ENCODE assay signal across 24 cellular contexts in the genomic region with DNA sequence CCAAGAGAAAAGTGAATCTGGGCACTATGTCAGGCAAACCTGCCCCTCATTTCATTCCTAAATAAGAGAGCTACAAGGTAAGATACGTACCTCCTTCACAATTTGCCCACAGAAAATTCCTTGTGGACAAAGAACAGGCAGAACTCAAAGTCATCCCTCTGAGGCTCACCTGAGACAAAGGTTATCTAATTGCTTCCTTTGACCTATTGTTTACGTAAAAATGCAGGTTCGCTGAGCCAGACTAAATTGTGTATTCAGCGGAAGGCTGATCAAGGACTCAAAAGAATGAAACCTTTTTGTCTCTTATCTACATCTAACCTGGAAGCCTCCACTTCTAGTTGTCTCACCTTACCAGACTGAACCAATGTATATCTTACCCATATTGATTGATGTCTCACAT.
DNase-seq lines count a peak whose midpoint lies in the region; ATAC-seq and TF ChIP-seq lines count a peak whose summit lies in the region.
"Had no signal": no experiment of that assay in that cellular context is flagged by ENCODE, and none has a peak within 500 bp of the region (broad histone marks: within the 10 kb centered on the region; RNA-seq: fewer than 3 reads in every experiment).

No MANE protein-coding gene starts in this region.

- no peaks in the 10 kb centered on the region for H4K20me1 ChIP-seq in GM23338 (replicated peaks; ENCODE audit: insufficient read depth)

- no peak overlapping the region; the same call in 1 of the 2 replicates for H3K27ac ChIP-seq in GM23338 (ENCODE audit: low read depth)
- H3K27ac ChIP-seq in iPS DF 6.9 (ENCODE audit: low read length) = no peak overlapping the region
- H3K27ac ChIP-seq: HL-60 had no signal

- H3K4me1 Mint-ChIP-seq in GM23338 (peaks cover 15% of the 10 kb centered on the region), WTC11 (peaks cover 27% of the 10 kb centered on the region)
- H3K4me1 Mint-ChIP-seq in activated T-helper 17 cell treated with anti-CD3 and anti-CD28 coated beads, Interleukin-2, amount 50 U/mL, for 72 hours = no peaks in the 10 kb centered on the region
- H3K4me1 Mint-ChIP-seq: CD4-positive, CD25-positive, alpha-beta regulatory T cell; CD8-positive, alpha-beta memory T cell had no signal

- H3K4me3 ChIP-seq in GM23338 = no peak overlapping the region
- no peak overlapping the region for H3K4me3 ChIP-seq in iPS DF 6.9 (ENCODE audit: low read length)

- H2AFZ ChIP-seq in GM23338 = no peak overlapping the region

- H3K36me3 Mint-ChIP-seq in GM23338 (ENCODE audit: low read depth) (no peaks in the 10 kb centered on the region), WTC11 (no peaks in the 10 kb centered on the region)
- no peaks in the 10 kb centered on the region for H3K36me3 Mint-ChIP-seq in activated T-helper 17 cell treated with anti-CD3 and anti-CD28 coated beads, Interleukin-2, amount 50 U/mL, for 72 hours (ENCODE audit: low read depth)
- H3K36me3 Mint-ChIP-seq: CD4-positive, CD25-positive, alpha-beta regulatory T cell; CD8-positive, alpha-beta memory T cell had no signal

- peak; percentile 57 for DNase-seq in ELF-1 (ENCODE audit: low read depth, low spot score)
- DNase-seq in GM23338 (ENCODE audit: low spot score) = peak; percentile 73
- DNase-seq in WTC11 (ENCODE audit: low spot score) = no peak
- peak; percentile 18 for DNase-seq in iPS DF 6.9 (ENCODE audit: low read depth, low spot score)
- no peak for DNase-seq in ecto neural progenitor cell (ENCODE audit: low spot score)
- DNase-seq: ACHN; BE2C; C1 segment of cervical spinal cord; CD4-positive, CD25-positive, alpha-beta regulatory T cell; CD8-positive, alpha-beta memory T cell; COR-L47; DMS 273 treated with DMSO at 0.1 percent for 48 hours; DMS53; DND-41; EL; GOT3; H7; HFFc6 had no signal

- H3K27me3 ChIP-seq in GM23338 (ENCODE audit: insufficient read depth) = no peaks in the 10 kb centered on the region
- H3K27me3 ChIP-seq in iPS DF 6.9 (ENCODE audit: control insufficient read depth, insufficient read depth, low read length) = no peaks in the 10 kb centered on the region

- H3F3A ChIP-seq in GM23338 (replicated peaks; ENCODE audit: low read depth) = no peaks in the 10 kb centered on the region

- POLR2A ChIA-PET in WTC11 (lab: Charles Lee) = no interaction called here

- H3K79me2 ChIP-seq in GM23338 (replicated peaks; ENCODE audit: insufficient read depth) = no peaks in the 10 kb centered on the region

- CTCF ChIA-PET in WTC11 (lab: Charles Lee) = no interaction called here

- no peaks in the 10 kb centered on the region for H3K9me3 ChIP-seq in iPS DF 6.9 (ENCODE audit: control insufficient read depth, insufficient read depth, low read length)
- H3K9me3 ChIP-seq: BE2C had no signal

- 0 out of 2 replicates have a peak overlapping the region, but pooled peaks have one; percentile 3 for H3K4me2 ChIP-seq in GM23338

- ATAC-seq in GM23338 (no peak), WTC11 (peak; percentile 77), GM18909 (IDR thresholded peaks at IDR 0.05; ENCODE audit: poor library complexity, unreplicated experiment) (no peak), GM18868 (IDR thresholded peaks at IDR 0.05; ENCODE audit: unreplicated experiment) (no peak)
- ATAC-seq in activated T-helper 17 cell treated with anti-CD3 and anti-CD28 coated beads, Interleukin-2, amount 50 U/mL, for 72 hours (replicated peaks) = no peak
- ATAC-seq: HCT116, HepG2 had no signal

- no peaks in the 10 kb centered on the region for H3K27me3 Mint-ChIP-seq in GM23338 (ENCODE audit: insufficient read depth, low read depth, poor library complexity)
- H3K27me3 Mint-ChIP-seq in WTC11 (ENCODE audit: low read depth) = no peaks in the 10 kb centered on the region
- H3K27me3 Mint-ChIP-seq in activated T-helper 17 cell treated with anti-CD3 and anti-CD28 coated beads, Interleukin-2, amount 50 U/mL, for 72 hours = no peaks in the 10 kb centered on the region
- H3K27me3 Mint-ChIP-seq: CD4-positive, CD25-positive, alpha-beta regulatory T cell; CD8-positive, alpha-beta memory T cell had no signal

- no peak overlapping the region; the same call in 1 of the 2 replicates for H3K27ac Mint-ChIP-seq in GM23338
- H3K27ac Mint-ChIP-seq in WTC11 = 0 out of 2 replicates have a peak overlapping the region, but pooled peaks have one; percentile 33
- H3K27ac Mint-ChIP-seq in activated T-helper 17 cell treated with anti-CD3 and anti-CD28 coated beads, Interleukin-2, amount 50 U/mL, for 72 hours = no peak overlapping the region
- H3K27ac Mint-ChIP-seq: CD4-positive, CD25-positive, alpha-beta regulatory T cell; CD8-positive, alpha-beta memory T cell had no signal

- no peak for TF ChIP-seq CTCF in GM23338 (conservative IDR thresholded peaks at IDR 0.05; ENCODE audit: low read depth in 2 of 2)
- no peak for TF ChIP-seq CTCF in WTC11 (IDR thresholded peaks at IDR 0.05)

- H3K9me3 Mint-ChIP-seq in GM23338 (no peaks in the 10 kb centered on the region), WTC11 (0 out of 2 replicates have a peak, but pooled peaks cover 3% of the 10 kb centered on the region)
- no peaks in the 10 kb centered on the region for H3K9me3 Mint-ChIP-seq in activated T-helper 17 cell treated with anti-CD3 and anti-CD28 coated beads, Interleukin-2, amount 50 U/mL, for 72 hours
- H3K9me3 Mint-ChIP-seq: HFFc6 had no signal

- peaks cover 11% of the 10 kb centered on the region; the same call in 1 of the 2 replicates for H3K4me1 ChIP-seq in GM23338 (ENCODE audit: insufficient read depth)
- H3K4me1 ChIP-seq in iPS DF 6.9 (ENCODE audit: control insufficient read depth, insufficient read depth, low read length) = peaks cover 2% of the 10 kb centered on the region; the same call in 1 of the 2 replicates
- H3K4me1 ChIP-seq: BE2C had no signal

- H3K36me3 ChIP-seq in GM23338 (ENCODE audit: insufficient read depth) (no peaks in the 10 kb centered on the region), iPS DF 6.9 (ENCODE audit: control insufficient read depth, insufficient read depth, low read length) (no peaks in the 10 kb centered on the region)
- H3K36me3 ChIP-seq: BE2C had no signal

- no CpG with 5 or more reads among the region's 4 CpGs for WGBS in iPS DF 6.9 (ENCODE audit: insufficient coverage, insufficient read length)

- H3K4me3 Mint-ChIP-seq in GM23338 = no peak overlapping the region
- H3K4me3 Mint-ChIP-seq in WTC11 = no peak overlapping the region
- no peak overlapping the region for H3K4me3 Mint-ChIP-seq in activated T-helper 17 cell treated with anti-CD3 and anti-CD28 coated beads, Interleukin-2, amount 50 U/mL, for 72 hours
- H3K4me3 Mint-ChIP-seq: CD4-positive, CD25-positive, alpha-beta regulatory T cell; CD8-positive, alpha-beta memory T cell; HFFc6 had no signal

- H3K9me2 ChIP-seq in GM23338 (ENCODE audit: insufficient read depth) = peaks cover 5% of the 10 kb centered on the region

TF ChIP-seq in GM23338, 12 proteins besides CTCF, POLR2A, EP300 and RAD21 (continues in another document):
- TF ChIP-seq STAT1 (IDR thresholded peaks at IDR 0.05; ENCODE audit: unreplicated experiment) (no peak), NANOG (IDR thresholded peaks at IDR 0.05; ENCODE audit: borderline replicate concordance) (peak; percentile 23; the same call in 1 of the 2 replicates)

TF ChIP-seq in WTC11, 78 proteins besides CTCF, POLR2A, EP300 and RAD21:
- TF ChIP-seq, protein P1, sequence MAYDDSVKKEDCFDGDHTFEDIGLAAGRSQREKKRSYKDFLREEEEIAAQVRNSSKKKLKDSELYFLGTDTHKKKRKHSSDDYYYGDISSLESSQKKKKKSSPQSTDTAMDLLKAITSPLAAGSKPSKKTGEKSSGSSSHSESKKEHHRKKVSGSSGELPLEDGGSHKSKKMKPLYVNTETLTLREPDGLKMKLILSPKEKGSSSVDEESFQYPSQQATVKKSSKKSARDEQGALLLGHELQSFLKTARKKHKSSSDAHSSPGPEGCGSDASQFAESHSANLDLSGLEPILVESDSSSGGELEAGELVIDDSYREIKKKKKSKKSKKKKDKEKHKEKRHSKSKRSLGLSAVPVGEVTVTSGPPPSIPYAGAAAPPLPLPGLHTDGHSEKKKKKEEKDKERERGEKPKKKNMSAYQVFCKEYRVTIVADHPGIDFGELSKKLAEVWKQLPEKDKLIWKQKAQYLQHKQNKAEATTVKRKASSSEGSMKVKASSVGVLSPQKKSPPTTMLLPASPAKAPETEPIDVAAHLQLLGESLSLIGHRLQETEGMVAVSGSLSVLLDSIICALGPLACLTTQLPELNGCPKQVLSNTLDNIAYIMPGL (CRISPR knock-in tag; IDR thresholded peaks at IDR 0.05) = no peak
- TF ChIP-seq, protein P2, sequence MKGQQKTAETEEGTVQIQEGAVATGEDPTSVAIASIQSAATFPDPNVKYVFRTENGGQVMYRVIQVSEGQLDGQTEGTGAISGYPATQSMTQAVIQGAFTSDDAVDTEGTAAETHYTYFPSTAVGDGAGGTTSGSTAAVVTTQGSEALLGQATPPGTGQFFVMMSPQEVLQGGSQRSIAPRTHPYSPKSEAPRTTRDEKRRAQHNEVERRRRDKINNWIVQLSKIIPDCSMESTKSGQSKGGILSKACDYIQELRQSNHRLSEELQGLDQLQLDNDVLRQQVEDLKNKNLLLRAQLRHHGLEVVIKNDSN (CRISPR knock-in tag; IDR thresholded peaks at IDR 0.05) = no peak
- no peak for TF ChIP-seq ESRRA (CRISPR knock-in tag; IDR thresholded peaks at IDR 0.05; ENCODE audit: borderline replicate concordance)
- no peak for TF ChIP-seq FOXP1 (CRISPR knock-in tag; IDR thresholded peaks at IDR 0.05; ENCODE audit: borderline replicate concordance)
TF ChIP-seq in WTC11: peak in this region for 0.

Comparison
In these comparisons a context has a peak if more than half of its experiments do, and no peak if none do; other contexts are left out.
1. DNase-seq: peak in ELF-1 (single experiment), GM23338 (single experiment) and iPS DF 6.9 (single experiment); none in WTC11 (single experiment) and ecto neural progenitor cell (single experiment).